In genomic region chr16:73064227-73064995, GRCh38 we compare ENCODE assay signal across 9 cellular contexts. TPM values are rescaled to one million over a fixed set of nuclear protein-coding genes. Genes with fewer than 3 reads are reported as not detected.
DNase-seq lines count a peak whose midpoint lies in the region; ATAC-seq, FAIRE-seq and TF ChIP-seq lines count a peak whose summit lies in the region.
"Had no signal": no experiment of that assay in that cellular context is flagged by ENCODE, and none has a peak within 500 bp of the region (broad histone marks: within the 10 kb centered on the region; RNA-seq: fewer than 3 reads in every experiment).

No MANE protein-coding gene starts in this region.

- peak; percentile 25 to 41 for ATAC-seq in right cardiac atrium
- peak; percentile 16 for ATAC-seq in sciatic nerve

- H3K9ac ChIP-seq in ES-I3 (ENCODE audit: low read depth, low read length): peak overlapping the region; percentile 25; the same call in 1 of the 2 replicates

- DNase-seq in amniotic epithelial cell (ENCODE audit: low read depth): peak; percentile 83
- peak; percentile 65 to 72 (median 69) for DNase-seq in right cardiac atrium
- peak; percentile 59 for DNase-seq in sciatic nerve (ENCODE audit: low spot score)
- no peak for DNase-seq in G401 (ENCODE audit: low spot score)
- no peak for DNase-seq in stimulated activated CD4-positive, alpha-beta T cell treated with anti-CD3 and anti-CD28 coated beads, Interleukin-4, amount 100 ng/mL, for 24 hours
- DNase-seq in GM12892 (ENCODE audit: insufficient read length): no peak
- DNase-seq in stimulated activated CD4-positive, alpha-beta T cell treated with anti-CD3 and anti-CD28 coated beads, Interleukin-4, amount 100 ng/mL, for 1 hour: no peak
- DNase-seq: activated T-cell treated with anti-CD3 and anti-CD28 coated beads for 4 hours had no signal

- intact Hi-C loops in right cardiac atrium (cut with DNase I) (loop anchor here in 2 of 4 donors (10.0 kb wide), 2 partner anchors 110 to 130 kb away; no protein-coding TSS in a partner anchor), sciatic nerve (cut with DNase I) (no loop called here)

- peak overlapping the region; percentile 30 for H3K27ac ChIP-seq in right cardiac atrium (ENCODE audit: low read length)

- H3K36me3 ChIP-seq in ES-I3 (ENCODE audit: insufficient read depth, low read length): no peaks in the 10 kb centered on the region

- in situ Hi-C loops in G401 (cut with HindIII; ENCODE audit: low sequenced_read_pairs): no loop called here

- 9% methylated on average over 24 of the region's 24 CpGs for WGBS in right cardiac atrium

- no peaks in the 10 kb centered on the region for H3K27me3 ChIP-seq in right cardiac atrium (ENCODE audit: control insufficient read depth, insufficient read depth)

- no peak for TF ChIP-seq POLR2A in GM12892 (IDR thresholded peaks at IDR 0.05; ENCODE audit: low read depth, low read length)

- peak overlapping the region; percentile 33 for H3K4me3 ChIP-seq in right cardiac atrium (ENCODE audit: low read length)

- H3K9me3 ChIP-seq in ES-I3 (ENCODE audit: control insufficient read depth, insufficient read depth, low read length) (no peaks in the 10 kb centered on the region), right cardiac atrium (ENCODE audit: control insufficient read depth, low read length) (no peaks in the 10 kb centered on the region)

- H3K4me1 ChIP-seq in ES-I3 (ENCODE audit: insufficient read depth, low read length) (peaks cover 50% of the 10 kb centered on the region), right cardiac atrium (ENCODE audit: control insufficient read depth, insufficient read depth, low read length) (no peaks in the 10 kb centered on the region)

- FAIRE-seq in GM12892 (lab: Jason Lieb, UNC): no peak

RNA-seq across cellular contexts. Expression of gene ZFHX3, which starts 16.5 kb away (rescaled TPM):
- total RNA-seq in right cardiac atrium (10 to 100 TPM in 2 of 4 donors, 1 to 10 TPM in 2; 9.1 to 18.2 (median 11.0) TPM), sciatic nerve (44.6 TPM)
- polyA plus RNA-seq in right cardiac atrium: 4.3 TPM
- total RNA-seq in G401 (2014; rRNA removed; shearing (Covaris generic)): 1.5 and 3.5 TPM in 2 replicates
- 4.2 TPM for polyA plus RNA-seq in GM12892 (2012; ENCODE audit: missing spikeins)

Comparison
In these comparisons a context has a peak if more than half of its experiments do, and no peak if none do; other contexts are left out.
1. DNase-seq: peak in amniotic epithelial cell (single experiment), right cardiac atrium (3 of 3) and sciatic nerve (single experiment); none in G401 (single experiment), stimulated activated CD4-positive, alpha-beta T cell treated with anti-CD3 and anti-CD28 coated beads, Interleukin-4, amount 100 ng/mL, for 24 hours (single experiment), GM12892 (single experiment) and stimulated activated CD4-positive, alpha-beta T cell treated with anti-CD3 and anti-CD28 coated beads, Interleukin-4, amount 100 ng/mL, for 1 hour (single experiment).